17 cellular contexts compared by ENCODE assay signal in genomic region chr4:165588534-165589310, GRCh38.
DNase-seq lines count a peak whose midpoint lies in the region; ATAC-seq and TF ChIP-seq lines count a peak whose summit lies in the region.
"Had no signal": no experiment of that assay in that cellular context is flagged by ENCODE, and none has a peak within 500 bp of the region (broad histone marks: within the 10 kb centered on the region; RNA-seq: fewer than 3 reads in every experiment).

No MANE protein-coding gene starts in this region.

- H3K4me1 ChIP-seq in mammary epithelial cell (ENCODE audit: insufficient read depth, low read length), result no peaks in the 10 kb centered on the region
- no peaks in the 10 kb centered on the region for H3K4me1 ChIP-seq in breast epithelium
- H3K4me1 ChIP-seq: A549, BLaER1 had no signal

- H3K4me1 Mint-ChIP-seq in activated T-cell treated with anti-CD3 and anti-CD28 coated beads, Interleukin-2, amount 50 U/mL, for 24 hours (ENCODE audit: low read depth), result no peaks in the 10 kb centered on the region
- H3K4me1 Mint-ChIP-seq: CD14-positive monocyte; CD4-positive, alpha-beta memory T cell had no signal

- H3K9ac ChIP-seq in mammary epithelial cell (ENCODE audit: insufficient read depth, low read length), result no peak overlapping the region
- H3K9ac ChIP-seq: BLaER1 had no signal

- TF ChIP-seq POLR2A in breast epithelium (IDR thresholded peaks at IDR 0.05), result no peak

- no peak overlapping the region for H3K27ac ChIP-seq in mammary epithelial cell (ENCODE audit: insufficient read depth, low read depth, low read length)
- no peak overlapping the region for H3K27ac ChIP-seq in breast epithelium
- H3K27ac ChIP-seq: 22Rv1, A549, BLaER1 had no signal

- no peak for ATAC-seq in GM21576 (IDR thresholded peaks at IDR 0.05; ENCODE audit: unreplicated experiment)
- ATAC-seq in left lobe of liver, result no peak
- ATAC-seq: A549 had no signal

- dilution Hi-C loops in mammary epithelial cell (cut with HindIII; ENCODE audit: low sequenced_read_pairs), result no loop called here

- H3K4me2 ChIP-seq in mammary epithelial cell (ENCODE audit: insufficient read depth, low read depth, low read length), result no peak overlapping the region
- H3K4me2 ChIP-seq: A549, BLaER1 had no signal

- H3K36me3 Mint-ChIP-seq in activated T-cell treated with anti-CD3 and anti-CD28 coated beads, Interleukin-2, amount 50 U/mL, for 24 hours (ENCODE audit: low read depth), result no peaks in the 10 kb centered on the region
- H3K36me3 Mint-ChIP-seq: CD14-positive monocyte; CD4-positive, alpha-beta memory T cell had no signal

- H3K79me2 ChIP-seq in mammary epithelial cell (ENCODE audit: insufficient read depth, low read length), result no peaks in the 10 kb centered on the region

- H3K27me3 ChIP-seq in mammary epithelial cell (ENCODE audit: insufficient read depth, low read length) (no peaks in the 10 kb centered on the region), breast epithelium (no peaks in the 10 kb centered on the region)
- H3K27me3 ChIP-seq: BLaER1 had no signal

- no peak overlapping the region for H3K4me3 Mint-ChIP-seq in activated T-cell treated with anti-CD3 and anti-CD28 coated beads, Interleukin-2, amount 50 U/mL, for 24 hours
- H3K4me3 Mint-ChIP-seq: CD14-positive monocyte; CD4-positive, alpha-beta memory T cell had no signal

- TF ChIP-seq CTCF in mammary epithelial cell (conservative IDR thresholded peaks at IDR 0.05 in 1 of 2, IDR thresholded peaks at IDR 0.05 in 1 of 2; ENCODE audit: extremely low read depth in 1 of 2, insufficient read depth in 1 of 2, low read depth in 1 of 2, low read length in 2 of 2), result no peak
- no peak for TF ChIP-seq CTCF in breast epithelium (IDR thresholded peaks at IDR 0.05)
- no peak for TF ChIP-seq CTCF in choroid plexus epithelial cell (conservative IDR thresholded peaks at IDR 0.05; ENCODE audit: low read depth, low read length)
- no peak for TF ChIP-seq CTCF in retinal pigment epithelial cell (conservative IDR thresholded peaks at IDR 0.05; ENCODE audit: low read depth, low read length)

- H2AFZ ChIP-seq in mammary epithelial cell (ENCODE audit: low read depth, low read length), result peak overlapping the region; percentile 14

- no peak overlapping the region for H3K27ac Mint-ChIP-seq in activated T-cell treated with anti-CD3 and anti-CD28 coated beads, Interleukin-2, amount 50 U/mL, for 24 hours
- H3K27ac Mint-ChIP-seq: CD4-positive, alpha-beta memory T cell had no signal

- H3K27me3 Mint-ChIP-seq in activated T-cell treated with anti-CD3 and anti-CD28 coated beads, Interleukin-2, amount 50 U/mL, for 24 hours, result no peaks in the 10 kb centered on the region

- H4K20me1 ChIP-seq in mammary epithelial cell (ENCODE audit: insufficient read depth, low read length), result no peaks in the 10 kb centered on the region
- H4K20me1 ChIP-seq: BLaER1 had no signal

- H3K36me3 ChIP-seq in mammary epithelial cell (ENCODE audit: insufficient read depth, low read length) (no peaks in the 10 kb centered on the region), breast epithelium (no peaks in the 10 kb centered on the region)
- H3K36me3 ChIP-seq: BLaER1 had no signal

- CTCF ChIA-PET in mammary epithelial cell (lab: Charles Lee; ENCODE audit: low non-redundant PET), result no interaction called here

- H3K9me3 ChIP-seq in mammary epithelial cell (replicated peaks; ENCODE audit: insufficient read depth, low read length), result no peaks in the 10 kb centered on the region
- no peaks in the 10 kb centered on the region for H3K9me3 ChIP-seq in breast epithelium
- H3K9me3 ChIP-seq: A549 had no signal

- DNase-seq in mammary epithelial cell, result no peak
- DNase-seq in breast epithelium (ENCODE audit: low spot score in 2 of 2), result no peak
- peak; percentile 20 for DNase-seq in NCI-H82 treated with DMSO at 0.1 percent for 48 hours (lab: John Stamatoyannopoulos, UW; ENCODE audit: unreplicated experiment)
- DNase-seq in choroid plexus epithelial cell (ENCODE audit: low read depth), result peak; percentile 32
- peak; percentile 76 for DNase-seq in retinal pigment epithelial cell (ENCODE audit: low read depth)
- no peak for DNase-seq in activated T-cell treated with anti-CD3 and anti-CD28 coated beads, Interleukin-2, amount 50 U/mL, for 24 hours
- DNase-seq in left lobe of liver (ENCODE audit: low spot score), result no peak
- DNase-seq: CD4-positive, alpha-beta memory T cell; DMS153; DMS79; GF-D8; HCEC 1CT had no signal

- intact Hi-C loops in mammary epithelial cell (cut with micrococcal nuclease) (no loop called here), breast epithelium (cut with DNase I; ENCODE audit: low total_unique reads) (no loop called here)

- H3K4me3 ChIP-seq in mammary epithelial cell (replicated peaks in 1 of 3; ENCODE audit: insufficient read depth in 1 of 3, low read depth in 2 of 3, low read length in 3 of 3) (no peak overlapping the region), breast epithelium (no peak overlapping the region), choroid plexus epithelial cell (ENCODE audit: low read depth, low read length) (no peak overlapping the region), retinal pigment epithelial cell (ENCODE audit: low read length) (no peak overlapping the region)
- H3K4me3 ChIP-seq: A549, BLaER1 had no signal

- in situ Hi-C loops in mammary epithelial cell (cut with MboI; ENCODE audit: low sequenced_read_pairs in 2 of 2), result no loop called here

- no peaks in the 10 kb centered on the region for H3K9me3 Mint-ChIP-seq in activated T-cell treated with anti-CD3 and anti-CD28 coated beads, Interleukin-2, amount 50 U/mL, for 24 hours

- 71% methylated on average over 5 of the region's 7 CpGs for WGBS in mammary epithelial cell (ENCODE audit: low coverage, missing lambda C conversion rate)

- no TSS peak for BruUV-seq in mammary epithelial cell (replicated peaks; lab: Mats Ljungman, UMichigan)

Comparison
In these comparisons a context has a peak if more than half of its experiments do, and no peak if none do; other contexts are left out.
1. DNase-seq: peak in NCI-H82 treated with DMSO at 0.1 percent for 48 hours (single experiment), choroid plexus epithelial cell (single experiment) and retinal pigment epithelial cell (single experiment); none in mammary epithelial cell (single experiment), breast epithelium (0 of 2), activated T-cell treated with anti-CD3 and anti-CD28 coated beads, Interleukin-2, amount 50 U/mL, for 24 hours (single experiment) and left lobe of liver (single experiment).